In the genomic region with DNA sequence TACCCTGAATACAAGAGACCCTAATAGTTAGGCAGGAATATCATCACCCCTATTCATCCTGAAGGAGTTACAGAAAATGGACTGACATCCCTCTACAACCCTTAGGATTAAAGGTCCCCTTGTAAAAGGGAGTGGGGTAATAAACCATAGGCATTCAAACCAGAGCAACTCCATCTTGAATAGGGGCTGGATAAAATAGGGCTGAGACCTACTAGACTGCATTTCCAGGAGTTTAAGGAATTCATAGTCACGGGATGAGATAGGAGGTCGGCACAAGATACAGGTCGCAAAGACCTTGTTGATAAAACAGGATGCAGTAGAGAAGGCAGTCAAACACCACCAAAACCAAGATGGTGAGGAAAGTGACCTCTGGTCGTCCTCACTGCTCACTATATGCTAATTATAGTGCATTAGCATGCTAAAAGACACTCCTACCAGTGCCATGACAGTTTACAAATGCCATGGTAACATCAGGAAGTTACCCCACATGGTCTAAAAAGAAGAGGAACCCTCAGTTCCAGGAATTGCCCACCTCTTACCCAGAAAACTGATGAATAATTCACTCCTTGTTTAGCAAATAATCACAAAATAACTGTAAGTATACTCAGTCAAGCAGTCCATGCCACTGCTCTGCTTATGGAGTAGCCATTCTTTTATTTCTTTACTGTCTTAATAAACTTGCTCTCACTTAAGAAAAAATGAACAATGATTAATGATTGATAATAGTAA, we compare ENCODE assay signal across 20 cellular contexts. TPM values are rescaled to one million over a fixed set of nuclear protein-coding genes. Genes with fewer than 3 reads are reported as not detected.
DNase-seq lines count a peak whose midpoint lies in the region; ATAC-seq and TF ChIP-seq lines count a peak whose summit lies in the region.
"Had no signal": no experiment of that assay in that cellular context is flagged by ENCODE, and none has a peak within 500 bp of the region (broad histone marks: within the 10 kb centered on the region; RNA-seq: fewer than 3 reads in every experiment).

No MANE protein-coding gene starts in this region.

- H3K36me3 ChIP-seq in Panc1 (ENCODE audit: control insufficient read depth, insufficient read depth, low read length), result no peaks in the 10 kb centered on the region
- no peaks in the 10 kb centered on the region for H3K36me3 ChIP-seq in upper lobe of right lung
- H3K36me3 ChIP-seq in heart left ventricle, result no peaks in the 10 kb centered on the region
- H3K36me3 ChIP-seq in suprapubic skin, result no peaks in the 10 kb centered on the region
- H3K36me3 ChIP-seq: BE2C had no signal

- POLR2A ChIA-PET in Panc1 (lab: Charles Lee), result no interaction called here

- H3K9me3 Mint-ChIP-seq in activated CD8-positive, alpha-beta memory T cell treated with anti-CD3 and anti-CD28 coated beads, Interleukin-2, amount 10 ng/mL, durations not matched to agents 7 days and 5 days (ENCODE audit: low read depth), result peaks cover 12% of the 10 kb centered on the region
- H3K9me3 Mint-ChIP-seq in dendritic cell treated with granulocyte-macrophage colony-stimulating factor and Interleukin-4, amounts not matched to agents 40 ng/mL and 50 ng/mL, for 4 days, result peaks cover 20% of the 10 kb centered on the region

- 94 to 95% (median 94%) methylated on average over 4 of the region's 4 CpGs for WGBS in heart left ventricle, 4 donors
- WGBS in suprapubic skin, result 82% methylated on average over 4 of the region's 4 CpGs

- H3K27me3 ChIP-seq in Panc1 (ENCODE audit: control insufficient read depth, insufficient read depth, low read length), result no peaks in the 10 kb centered on the region
- H3K27me3 ChIP-seq in upper lobe of right lung, result no peaks in the 10 kb centered on the region
- H3K27me3 ChIP-seq in heart left ventricle, result no peaks in the 10 kb centered on the region
- no peaks in the 10 kb centered on the region for H3K27me3 ChIP-seq in suprapubic skin
- H3K27me3 ChIP-seq: BE2C had no signal

- CTCF ChIA-PET in activated CD8-positive, alpha-beta memory T cell treated with anti-CD3 and anti-CD28 coated beads, Interleukin-2, amount 10 ng/mL, durations not matched to agents 7 days and 5 days (lab: Charles Lee), result no interaction called here
- CTCF ChIA-PET in Panc1 (lab: Charles Lee), result no interaction called here

- peaks cover 21% of the 10 kb centered on the region for H3K36me3 Mint-ChIP-seq in activated CD8-positive, alpha-beta memory T cell treated with anti-CD3 and anti-CD28 coated beads, Interleukin-2, amount 10 ng/mL, durations not matched to agents 7 days and 5 days
- H3K36me3 Mint-ChIP-seq in dendritic cell treated with granulocyte-macrophage colony-stimulating factor and Interleukin-4, amounts not matched to agents 40 ng/mL and 50 ng/mL, for 4 days (ENCODE audit: low read depth), result peaks cover 6% of the 10 kb centered on the region

- BruUV-seq in Panc1 (replicated peaks; lab: Mats Ljungman, UMichigan), result no TSS peak

- H3K4me1 ChIP-seq in Panc1 (ENCODE audit: control insufficient read depth, insufficient read depth, low read length), result no peaks in the 10 kb centered on the region; the same call in 1 of the 2 replicates
- H3K4me1 ChIP-seq in upper lobe of right lung, result no peaks in the 10 kb centered on the region
- H3K4me1 ChIP-seq in heart left ventricle, result no peaks in the 10 kb centered on the region
- no peaks in the 10 kb centered on the region for H3K4me1 ChIP-seq in suprapubic skin
- H3K4me1 ChIP-seq: BE2C had no signal

- ATAC-seq in activated CD8-positive, alpha-beta memory T cell treated with anti-CD3 and anti-CD28 coated beads, Interleukin-2, amount 10 ng/mL, durations not matched to agents 7 days and 5 days, result peak; percentile 47
- ATAC-seq in Panc1, result no peak
- peak; percentile 45 for ATAC-seq in upper lobe of right lung
- ATAC-seq in heart left ventricle, result no peak
- ATAC-seq: CD8-positive, alpha-beta T cell had no signal

- peaks cover 19% of the 10 kb centered on the region for H3K4me1 Mint-ChIP-seq in activated CD8-positive, alpha-beta memory T cell treated with anti-CD3 and anti-CD28 coated beads, Interleukin-2, amount 10 ng/mL, durations not matched to agents 7 days and 5 days
- peaks cover 42% of the 10 kb centered on the region for H3K4me1 Mint-ChIP-seq in dendritic cell treated with granulocyte-macrophage colony-stimulating factor and Interleukin-4, amounts not matched to agents 40 ng/mL and 50 ng/mL, for 4 days (ENCODE audit: low read depth)

- H3K27ac ChIP-seq in Panc1 (ENCODE audit: low read length) (peak overlapping the region; percentile 65), upper lobe of right lung (no peak overlapping the region), heart left ventricle (no peak overlapping the region), suprapubic skin (no peak overlapping the region)
- H3K27ac ChIP-seq: RWPE1 had no signal

- in situ Hi-C loops in Panc1 (cut with HindIII; ENCODE audit: low pct_unique_long_range_greater_than_20kb, low sequenced_read_pairs), result no loop called here

- H3K27me3 Mint-ChIP-seq in activated CD8-positive, alpha-beta memory T cell treated with anti-CD3 and anti-CD28 coated beads, Interleukin-2, amount 10 ng/mL, durations not matched to agents 7 days and 5 days, result no peaks in the 10 kb centered on the region
- H3K27me3 Mint-ChIP-seq in dendritic cell treated with granulocyte-macrophage colony-stimulating factor and Interleukin-4, amounts not matched to agents 40 ng/mL and 50 ng/mL, for 4 days, result no peaks in the 10 kb centered on the region

- H3K27ac Mint-ChIP-seq in activated CD8-positive, alpha-beta memory T cell treated with anti-CD3 and anti-CD28 coated beads, Interleukin-2, amount 10 ng/mL, durations not matched to agents 7 days and 5 days, result no peak overlapping the region
- peak overlapping the region; percentile 88 for H3K27ac Mint-ChIP-seq in dendritic cell treated with granulocyte-macrophage colony-stimulating factor and Interleukin-4, amounts not matched to agents 40 ng/mL and 50 ng/mL, for 4 days
- H3K27ac Mint-ChIP-seq: CD8-positive, alpha-beta T cell; HFFc6 had no signal

- intact Hi-C loops in Panc1 (cut with micrococcal nuclease; ENCODE audit: unreplicated experiment), result no loop called here
- intact Hi-C loops in dendritic cell treated with granulocyte-macrophage colony-stimulating factor and Interleukin-4, amounts not matched to agents 40 ng/mL and 50 ng/mL, for 4 days (cut with micrococcal nuclease), result loop anchor here (5.0 to 10.0 kb wide), 2 partner anchors 35 to 132 kb away; partner anchors contain the start of genes CUBN and VIM
- intact Hi-C loops in upper lobe of right lung (cut with DNase I), result no loop called here
- intact Hi-C loops in heart left ventricle (cut with DNase I), result no loop called here

- no peak for TF ChIP-seq POLR2A in heart left ventricle (IDR thresholded peaks at IDR 0.05)
- no peak for TF ChIP-seq POLR2A in suprapubic skin (IDR thresholded peaks at IDR 0.05)

- no peak for TF ChIP-seq EP300 in suprapubic skin (IDR thresholded peaks at IDR 0.05)

- DNase-seq in activated CD8-positive, alpha-beta memory T cell treated with anti-CD3 and anti-CD28 coated beads, Interleukin-2, amount 10 ng/mL, durations not matched to agents 7 days and 5 days, result no peak
- no peak for DNase-seq in activated CD8-positive, alpha-beta memory T cell treated with anti-CD3 and anti-CD28 coated beads, Interleukin-2, amount 50 U/mL, for 4 hours
- DNase-seq in Panc1 (ENCODE audit: low read depth, low spot score) (no peak), upper lobe of right lung (no peak), heart left ventricle (no peak), suprapubic skin (ENCODE audit: low spot score in 2 of 2) (no peak)
- no peak for DNase-seq in activated CD4-positive, alpha-beta T cell treated with anti-CD3 and anti-CD28 coated beads for 4 hours
- DNase-seq: 8988T; BE2C; CD8-positive, alpha-beta T cell; DMS79 treated with DMSO at 0.1 percent for 48 hours; HFFc6; Kasumi-1; NCI-H1436; NCI-H2029 treated with DMSO at 0.1 percent for 48 hours; NCI-H2171 treated with DMSO at 0.1 percent for 48 hours; NCI-H446 treated with DMSO at 0.1 percent for 48 hours; NCI-H748 treated with DMSO at 0.1 percent for 48 hours had no signal

- H3K4me3 ChIP-seq in Panc1 (ENCODE audit: low read depth in 2 of 2, low read length in 2 of 2), result no peak overlapping the region
- H3K4me3 ChIP-seq in upper lobe of right lung, result no peak overlapping the region
- no peak overlapping the region for H3K4me3 ChIP-seq in heart left ventricle
- no peak overlapping the region for H3K4me3 ChIP-seq in suprapubic skin

- H3K4me3 Mint-ChIP-seq in activated CD8-positive, alpha-beta memory T cell treated with anti-CD3 and anti-CD28 coated beads, Interleukin-2, amount 10 ng/mL, durations not matched to agents 7 days and 5 days, result no peak overlapping the region
- H3K4me3 Mint-ChIP-seq in dendritic cell treated with granulocyte-macrophage colony-stimulating factor and Interleukin-4, amounts not matched to agents 40 ng/mL and 50 ng/mL, for 4 days, result no peak overlapping the region
- H3K4me3 Mint-ChIP-seq: CD8-positive, alpha-beta T cell; HFFc6 had no signal

- TF ChIP-seq CTCF in Panc1 (IDR thresholded peaks at IDR 0.05) (no peak), upper lobe of right lung (IDR thresholded peaks at IDR 0.05) (no peak), heart left ventricle (IDR thresholded peaks at IDR 0.05) (no peak), suprapubic skin (IDR thresholded peaks at IDR 0.05) (no peak)

- H3K9me3 ChIP-seq in Panc1 (ENCODE audit: control insufficient read depth, insufficient read depth, low read depth, low read length) (peaks cover 25% of the 10 kb centered on the region), upper lobe of right lung (no peaks in the 10 kb centered on the region), heart left ventricle (peaks cover 0 to 22% (median 9%) of the 10 kb centered on the region in 12 donors), suprapubic skin (no peaks in the 10 kb centered on the region)
- H3K9me3 ChIP-seq: BE2C had no signal

RNA-seq across cellular contexts. Expression of gene CUBN, which starts 37.2 kb away (rescaled TPM):
- total RNA-seq in activated CD8-positive, alpha-beta memory T cell treated with anti-CD3 and anti-CD28 coated beads, Interleukin-2, amount 10 ng/mL, durations not matched to agents 7 days and 5 days, result 1 to 10 TPM in 1 of 2 experiments, under 1 TPM in 1; 0.56 to 1.1 TPM
- 1.3 TPM for total RNA-seq in Panc1 (2021; ENCODE audit: unreplicated experiment)
- 1.5 TPM for polyA plus RNA-seq in Panc1 (2012; ENCODE audit: insufficient read length)
- 1.3 TPM for total RNA-seq in upper lobe of right lung
- total RNA-seq in heart left ventricle, result 1 to 10 TPM in 2 of 9 donors, under 1 TPM in 7; 0.28 to 1.5 (median 0.51) TPM
- polyA plus RNA-seq in heart left ventricle, result under 1 TPM; 0.07 to 0.27 TPM
- total RNA-seq in suprapubic skin, result 1 to 10 TPM; 1.1 to 8.4 (median 1.2) TPM

Comparison
In these comparisons a context has a peak if more than half of its experiments do, and no peak if none do; other contexts are left out.
1. ATAC-seq: peak in activated CD8-positive, alpha-beta memory T cell treated with anti-CD3 and anti-CD28 coated beads, Interleukin-2, amount 10 ng/mL, durations not matched to agents 7 days and 5 days (single experiment) and upper lobe of right lung (single experiment); none in Panc1 (single experiment) and heart left ventricle (0 of 4).